Comparison of ENCODE assay signal across 17 cellular contexts in the genomic region with DNA sequence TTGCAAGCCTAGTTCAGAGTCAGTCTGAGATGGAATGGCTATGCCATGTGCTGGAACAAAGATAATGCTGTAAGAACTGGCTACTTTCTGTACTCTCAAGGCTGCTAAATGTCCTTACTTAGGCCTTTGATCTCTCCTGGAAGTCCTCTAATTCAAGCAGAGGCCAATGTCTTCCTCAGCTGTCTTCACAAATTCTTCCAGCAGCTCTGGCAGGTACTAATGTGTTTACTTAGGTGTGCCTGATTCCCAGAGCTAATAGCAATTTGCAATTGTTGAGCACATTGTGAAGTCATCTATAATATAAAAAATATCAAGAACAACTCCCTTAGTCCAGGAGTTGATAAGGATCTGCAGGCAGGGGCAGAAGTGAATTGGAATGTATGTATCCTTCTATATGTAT. TPM values are rescaled to one million over a fixed set of nuclear protein-coding genes. Genes with fewer than 3 reads are reported as not detected.
DNase-seq lines count a peak whose midpoint lies in the region; ATAC-seq and TF ChIP-seq lines count a peak whose summit lies in the region.
"Had no signal": no experiment of that assay in that cellular context is flagged by ENCODE, and none has a peak within 500 bp of the region (broad histone marks: within the 10 kb centered on the region; RNA-seq: fewer than 3 reads in every experiment).

No MANE protein-coding gene starts in this region.

- H3K36me3 Mint-ChIP-seq in GM23338 (ENCODE audit: low read depth) (no peaks in the 10 kb centered on the region), nephron (ENCODE audit: low read depth) (no peaks in the 10 kb centered on the region), type B pancreatic cell (peaks cover 4% of the 10 kb centered on the region)
- H3K36me3 Mint-ChIP-seq: CD8-positive, alpha-beta memory T cell had no signal

- no peak for TF ChIP-seq EP300 in esophagus muscularis mucosa (IDR thresholded peaks at IDR 0.05)

- H2AFZ ChIP-seq in GM23338, result no peak overlapping the region

- 0 out of 2 replicates have a peak overlapping the region, but pooled peaks have one; percentile 6 for H3K4me2 ChIP-seq in GM23338

- H3K9me2 ChIP-seq in GM23338 (ENCODE audit: insufficient read depth), result no peaks in the 10 kb centered on the region

- TF ChIP-seq CTCF in GM23338 (conservative IDR thresholded peaks at IDR 0.05; ENCODE audit: low read depth in 2 of 2) (no peak), nephron (IDR thresholded peaks at IDR 0.05; ENCODE audit: unreplicated experiment in 3 of 3) (no peak), type B pancreatic cell (conservative IDR thresholded peaks at IDR 0.05) (no peak), esophagus muscularis mucosa (IDR thresholded peaks at IDR 0.05) (no peak)

- H3K79me2 ChIP-seq in GM23338 (replicated peaks; ENCODE audit: insufficient read depth), result no peaks in the 10 kb centered on the region

- H3K4me1 ChIP-seq in GM23338 (ENCODE audit: insufficient read depth) (peaks cover 79% of the 10 kb centered on the region), esophagus muscularis mucosa (peaks cover 0 to 5% (median 0%) of the 10 kb centered on the region in 4 donors)
- H3K4me1 ChIP-seq: Caco-2 had no signal

- H3K9me3 Mint-ChIP-seq in GM23338 (no peaks in the 10 kb centered on the region), nephron (no peaks in the 10 kb centered on the region), type B pancreatic cell (peaks cover 5% of the 10 kb centered on the region)

- H3K9me3 ChIP-seq in esophagus muscularis mucosa, result no peaks in the 10 kb centered on the region
- H3K9me3 ChIP-seq: Caco-2 had no signal

- H3K27ac ChIP-seq in GM23338 (ENCODE audit: low read depth) (no peak overlapping the region), esophagus muscularis mucosa (replicated peaks in 1 of 4) (no peak overlapping the region)

- peaks cover 67% of the 10 kb centered on the region for H3K4me1 Mint-ChIP-seq in GM23338
- H3K4me1 Mint-ChIP-seq in nephron, result peaks cover 44% of the 10 kb centered on the region
- peaks cover 33% of the 10 kb centered on the region for H3K4me1 Mint-ChIP-seq in type B pancreatic cell (ENCODE audit: unreplicated experiment)
- H3K4me1 Mint-ChIP-seq: CD8-positive, alpha-beta memory T cell had no signal

- intact Hi-C loops in esophagus muscularis mucosa (cut with DNase I), result no loop called here

- H3K4me3 Mint-ChIP-seq in GM23338 (no peak overlapping the region), nephron (peak overlapping the region in 1 of 3 experiments; percentile 48), type B pancreatic cell (peak overlapping the region; percentile 8)
- H3K4me3 Mint-ChIP-seq: CD8-positive, alpha-beta memory T cell had no signal

- peaks cover 99% of the 10 kb centered on the region for H3K27me3 ChIP-seq in GM23338 (ENCODE audit: insufficient read depth)
- H3K27me3 ChIP-seq in esophagus muscularis mucosa, result peaks cover 0 to 23% (median 0%) of the 10 kb centered on the region in 4 donors

- H3F3A ChIP-seq in GM23338 (replicated peaks; ENCODE audit: low read depth), result peaks cover 12% of the 10 kb centered on the region; the same call in 1 of the 2 replicates

- peaks cover 5% of the 10 kb centered on the region; the same call in 1 of the 2 replicates for H4K20me1 ChIP-seq in GM23338 (replicated peaks; ENCODE audit: insufficient read depth)

- DNase-seq in GM23338 (ENCODE audit: low spot score) (no peak), NCI-H69 (lab: John Stamatoyannopoulos, UW) (peak; percentile 38), type B pancreatic cell (ENCODE audit: extremely low spot score, unreplicated experiment) (no peak), esophagus muscularis mucosa (ENCODE audit: extremely low spot score) (no peak)
- DNase-seq in activated effector memory CD4-positive, alpha-beta T cell treated with Interleukin-2 at 50 U/mL for 16 hours, result no peak
- DNase-seq: Caco-2; CD8-positive, alpha-beta memory T cell; DND-41; GDM1; IMR-90 had no signal

- TF ChIP-seq POLR2A in esophagus muscularis mucosa (IDR thresholded peaks at IDR 0.05; ENCODE audit: low read depth), result no peak

- ATAC-seq in GM23338 (no peak), HG03432 (IDR thresholded peaks at IDR 0.05; ENCODE audit: unreplicated experiment) (no peak)
- ATAC-seq: HCT116 had no signal

- no peak overlapping the region for H3K27ac Mint-ChIP-seq in GM23338
- H3K27ac Mint-ChIP-seq in nephron, result peak overlapping the region; percentile 57 to 71 (median 65)
- no peak overlapping the region for H3K27ac Mint-ChIP-seq in type B pancreatic cell
- H3K27ac Mint-ChIP-seq: CD8-positive, alpha-beta memory T cell had no signal

- H3K27me3 Mint-ChIP-seq in GM23338 (ENCODE audit: insufficient read depth, low read depth, poor library complexity) (peaks cover 68% of the 10 kb centered on the region), nephron (ENCODE audit: low read depth) (peaks cover 70% of the 10 kb centered on the region), type B pancreatic cell (peaks cover 74% of the 10 kb centered on the region)

- no peak overlapping the region for H3K4me3 ChIP-seq in GM23338
- no peak overlapping the region for H3K4me3 ChIP-seq in esophagus muscularis mucosa

- H3K36me3 ChIP-seq in GM23338 (ENCODE audit: insufficient read depth), result no peaks in the 10 kb centered on the region
- no peaks in the 10 kb centered on the region for H3K36me3 ChIP-seq in esophagus muscularis mucosa

TF ChIP-seq in GM23338, 12 proteins besides CTCF, POLR2A, EP300 and RAD21 (continues in another document):
- TF ChIP-seq POLR2AphosphoS5 (IDR thresholded peaks at IDR 0.05; ENCODE audit: low read depth) (no peak), CREB1 (CRISPR knock-in tag; IDR thresholded peaks at IDR 0.05; ENCODE audit: low read depth) (no peak), NANOG (IDR thresholded peaks at IDR 0.05; ENCODE audit: borderline replicate concordance) (no peak), ZNF114 (CRISPR knock-in tag; IDR thresholded peaks at IDR 0.05) (no peak), ZNF331 (CRISPR knock-in tag; IDR thresholded peaks at IDR 0.05; ENCODE audit: low read depth) (no peak), STAT1 (IDR thresholded peaks at IDR 0.05; ENCODE audit: unreplicated experiment) (no peak), EZH2phosphoT487 (IDR thresholded peaks at IDR 0.05; ENCODE audit: unreplicated experiment) (no peak)

RNA-seq across cellular contexts. Expression of a gene that starts 3.8 kb away (rescaled TPM):
- not detected in 2 replicates for total RNA-seq in GM23338 (2014; rRNA removed; shearing (Covaris generic))
- not detected in 2 replicates for polyA plus RNA-seq in GM23338 (2016; fragmentation: Nextera tagmentation; extraction: Ambion mirVana)
- total RNA-seq in type B pancreatic cell (ENCODE audit: low replicate concordance), result not detected in 2 replicates
- total RNA-seq in esophagus muscularis mucosa, result not detected
- total RNA-seq: A673; Caco-2; CD8-positive, alpha-beta memory T cell; H4; HT-29; IMR-90 had no signal
- polyA plus RNA-seq: BJ; CD8-positive, alpha-beta memory T cell; IMR-90 had no signal

RNA-seq across cellular contexts. Expression of a gene that starts 5.4 kb away (rescaled TPM):
- total RNA-seq in GM23338 (2014; rRNA removed; shearing (Covaris generic)), result not detected in 2 replicates
- not detected in 2 replicates for polyA plus RNA-seq in GM23338 (2016; fragmentation: Nextera tagmentation; extraction: Ambion mirVana)
- total RNA-seq in type B pancreatic cell (ENCODE audit: low replicate concordance) (1.4 TPM in 1 of 2 replicates, not detected in the other), esophagus muscularis mucosa (under 1 TPM in 1 of 4 donors, not detected in 3; 0.29 TPM)
- total RNA-seq: A673; Caco-2; CD8-positive, alpha-beta memory T cell; H4; HT-29; IMR-90 had no signal
- polyA plus RNA-seq: CD8-positive, alpha-beta memory T cell; IMR-90 had no signal

Comparison
In these comparisons a context has a peak if more than half of its experiments do, and no peak if none do; other contexts are left out.
1. H3K27ac Mint-ChIP-seq: peak in nephron (3 of 3); none in GM23338 (single experiment) and type B pancreatic cell (single experiment).